In the genomic region with DNA sequence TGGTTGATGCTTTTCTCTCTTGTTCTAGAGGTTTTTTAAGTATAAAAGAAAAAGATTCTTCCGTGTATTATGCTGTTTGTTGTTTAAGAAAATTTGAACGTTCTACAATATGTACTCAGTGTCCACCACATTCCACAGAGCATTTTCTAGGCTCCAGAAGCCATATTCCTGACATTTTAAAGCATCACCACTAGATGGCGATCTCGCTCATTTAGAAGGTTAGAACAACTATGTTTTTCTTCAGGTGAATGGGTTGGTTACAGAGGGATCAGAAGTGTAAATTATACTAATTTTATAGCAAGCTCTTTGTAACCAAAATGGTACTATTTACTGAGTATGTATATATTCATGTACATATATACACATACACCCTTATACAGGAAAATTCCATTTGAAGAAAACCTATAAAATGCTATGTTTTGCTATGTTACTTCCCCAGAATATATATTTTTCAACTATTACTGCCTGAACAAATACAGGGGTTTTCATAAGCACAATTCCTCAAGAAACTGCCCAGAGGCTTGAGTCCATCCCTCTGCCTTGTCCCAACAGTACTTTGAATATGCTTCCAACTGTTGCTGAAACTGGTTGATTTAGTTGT, we compare ENCODE assay signal across 8 cellular contexts.
DNase-seq lines count a peak whose midpoint lies in the region; ATAC-seq and TF ChIP-seq lines count a peak whose summit lies in the region.

No MANE protein-coding gene starts in this region.

- no peak overlapping the region for H3K4me3 ChIP-seq in astrocyte of the spinal cord (ENCODE audit: low read depth, low read length)

- peak; percentile 59 for TF ChIP-seq CTCF in astrocyte of the spinal cord (IDR thresholded peaks at IDR 0.05; ENCODE audit: low read depth, low read length)

- ATAC-seq in GM19328 (IDR thresholded peaks at IDR 0.05; ENCODE audit: unreplicated experiment) = peak; percentile 65
- ATAC-seq in HG03354 (IDR thresholded peaks at IDR 0.05; ENCODE audit: poor library complexity, severe bottlenecking, unreplicated experiment) = peak; percentile 91

- DNase-seq in NCI-H1436 (lab: John Stamatoyannopoulos, UW) (peak; percentile 39), NCI-H1436 treated with DMSO at 0.1 percent for 48 hours (lab: John Stamatoyannopoulos, UW) (no peak), NCI-H460 (ENCODE audit: extremely low read depth, low read depth) (peak; percentile 49), astrocyte of the spinal cord (ENCODE audit: low read depth, low spot score) (peak; percentile 64), iris pigment epithelial cell (ENCODE audit: low read depth) (peak; percentile 60), superior temporal gyrus (ENCODE audit: extremely low spot score) (peak; percentile 79)

- in situ Hi-C loops in astrocyte of the spinal cord (cut with HindIII; ENCODE audit: low sequenced_read_pairs) = no loop called here
